17 cellular contexts compared by ENCODE assay signal in genomic region chr2:165122521-165122920, GRCh38.
"Had no signal": no experiment of that assay in that cellular context is flagged by ENCODE, and none has a peak within 500 bp of the region (broad histone marks: within the 10 kb centered on the region; RNA-seq: fewer than 3 reads in every experiment).

No MANE protein-coding gene starts in this region.

- H3K27me3 ChIP-seq: gastrocnemius medialis, heart right ventricle, pancreas, spleen had no signal

- H3K27ac ChIP-seq: gastrocnemius medialis, heart right ventricle, lower lobe of right lung, pancreas, spleen had no signal

- H3K9me3 Mint-ChIP-seq: activated CD4-positive, alpha-beta T cell treated with anti-CD3 and anti-CD28 coated beads, Interleukin-2, amount 10 ng/mL, durations not matched to agents 24 days and 14 days; activated naive CD8-positive, alpha-beta T cell treated with anti-CD3 and anti-CD28 coated beads, Interleukin-2, amount 10 ng/mL, durations not matched to agents 7 days and 5 days; stimulated activated naive CD8-positive, alpha-beta T cell treated with anti-CD3 and anti-CD28 coated beads, Interleukin-15, amount 100 ng/mL, for 72 hours; type B pancreatic cell had no signal

- H3K27ac Mint-ChIP-seq: activated CD4-positive, alpha-beta T cell treated with anti-CD3 and anti-CD28 coated beads, Interleukin-2, amount 10 ng/mL, durations not matched to agents 24 days and 14 days; activated CD8-positive, alpha-beta T cell treated with anti-CD3 and anti-CD28 coated beads, Interleukin-2, amount 10 ng/mL, durations not matched to agents 7 days and 5 days; activated naive CD8-positive, alpha-beta T cell treated with anti-CD3 and anti-CD28 coated beads, Interleukin-2, amount 10 ng/mL, durations not matched to agents 7 days and 5 days; naive thymus-derived CD4-positive, alpha-beta T cell; stimulated activated naive CD8-positive, alpha-beta T cell treated with anti-CD3 and anti-CD28 coated beads, Interleukin-15, amount 100 ng/mL, for 72 hours; type B pancreatic cell had no signal

- H3K9me3 ChIP-seq: gastrocnemius medialis, heart right ventricle, lower lobe of right lung, pancreas, spleen had no signal

- H3K27me3 Mint-ChIP-seq: activated CD4-positive, alpha-beta T cell treated with anti-CD3 and anti-CD28 coated beads, Interleukin-2, amount 10 ng/mL, durations not matched to agents 24 days and 14 days; activated naive CD8-positive, alpha-beta T cell treated with anti-CD3 and anti-CD28 coated beads, Interleukin-2, amount 10 ng/mL, durations not matched to agents 7 days and 5 days; naive thymus-derived CD4-positive, alpha-beta T cell; stimulated activated naive CD8-positive, alpha-beta T cell treated with anti-CD3 and anti-CD28 coated beads, Interleukin-15, amount 100 ng/mL, for 72 hours; type B pancreatic cell had no signal

- H3K4me3 Mint-ChIP-seq: activated CD4-positive, alpha-beta T cell treated with anti-CD3 and anti-CD28 coated beads, Interleukin-2, amount 10 ng/mL, durations not matched to agents 24 days and 14 days; activated CD8-positive, alpha-beta T cell treated with anti-CD3 and anti-CD28 coated beads, Interleukin-2, amount 10 ng/mL, durations not matched to agents 7 days and 5 days; activated naive CD8-positive, alpha-beta T cell treated with anti-CD3 and anti-CD28 coated beads, Interleukin-2, amount 10 ng/mL, durations not matched to agents 7 days and 5 days; naive thymus-derived CD4-positive, alpha-beta T cell; stimulated activated naive CD8-positive, alpha-beta T cell treated with anti-CD3 and anti-CD28 coated beads, Interleukin-15, amount 100 ng/mL, for 72 hours; type B pancreatic cell had no signal

- H3K36me3 ChIP-seq: gastrocnemius medialis, heart right ventricle, lower lobe of right lung, pancreas, spleen had no signal

- ATAC-seq: activated CD8-positive, alpha-beta T cell treated with anti-CD3 and anti-CD28 coated beads, Interleukin-2, amount 10 ng/mL, durations not matched to agents 7 days and 5 days; gastrocnemius medialis; left colon; lower lobe of right lung; naive thymus-derived CD4-positive, alpha-beta T cell; pancreas; sciatic nerve; stimulated activated naive CD8-positive, alpha-beta T cell treated with anti-CD3 and anti-CD28 coated beads, Interleukin-15, amount 100 ng/mL, for 72 hours had no signal

- H3K4me1 Mint-ChIP-seq: activated CD4-positive, alpha-beta T cell treated with anti-CD3 and anti-CD28 coated beads, Interleukin-2, amount 10 ng/mL, durations not matched to agents 24 days and 14 days; activated naive CD8-positive, alpha-beta T cell treated with anti-CD3 and anti-CD28 coated beads, Interleukin-2, amount 10 ng/mL, durations not matched to agents 7 days and 5 days; naive thymus-derived CD4-positive, alpha-beta T cell; stimulated activated naive CD8-positive, alpha-beta T cell treated with anti-CD3 and anti-CD28 coated beads, Interleukin-15, amount 100 ng/mL, for 72 hours had no signal

- H3K4me3 ChIP-seq: gastrocnemius medialis, heart right ventricle, lower lobe of right lung, pancreas, spleen had no signal

- FAIRE-seq: pancreas had no signal

- H3K36me3 Mint-ChIP-seq: activated naive CD8-positive, alpha-beta T cell treated with anti-CD3 and anti-CD28 coated beads, Interleukin-2, amount 10 ng/mL, durations not matched to agents 7 days and 5 days; naive thymus-derived CD4-positive, alpha-beta T cell; type B pancreatic cell had no signal

- DNase-seq: activated CD4-positive, alpha-beta T cell treated with anti-CD3 and anti-CD28 coated beads, Interleukin-2, amount 10 ng/mL, durations not matched to agents 24 days and 14 days; activated CD4-positive, CD25-positive, alpha-beta regulatory T cell; activated CD8-positive, alpha-beta memory T cell treated with anti-CD3 and anti-CD28 coated beads, Interleukin-2, amount 50 U/mL, for 48 hours; activated CD8-positive, alpha-beta T cell treated with anti-CD3 and anti-CD28 coated beads, Interleukin-2, amount 10 ng/mL, durations not matched to agents 7 days and 5 days; activated naive CD4-positive, alpha-beta T cell; activated naive CD8-positive, alpha-beta T cell treated with anti-CD3 and anti-CD28 coated beads, Interleukin-2, amount 10 ng/mL, durations not matched to agents 7 days and 5 days; gastrocnemius medialis; heart right ventricle; left colon; lower lobe of right lung; naive thymus-derived CD4-positive, alpha-beta T cell; pancreas; spleen; stimulated activated CD4-positive, alpha-beta T cell treated with anti-CD3 and anti-CD28 coated beads, Interleukin-1b, Interleukin-23, amount 100 ng/mL, for 48 hours; stimulated activated naive CD8-positive, alpha-beta T cell treated with anti-CD3 and anti-CD28 coated beads, Interleukin-15, amount 100 ng/mL, for 72 hours had no signal

- H3K4me1 ChIP-seq: gastrocnemius medialis, lower lobe of right lung, pancreas, spleen had no signal
